Comparison of ENCODE assay signal across 16 cellular contexts in genomic region chr7:45891462-45892402, GRCh38. TPM values are rescaled to one million over a fixed set of nuclear protein-coding genes. Genes with fewer than 3 reads are reported as not detected.
"Had no signal": no experiment of that assay in that cellular context is flagged by ENCODE, and none has a peak within 500 bp of the region (broad histone marks: within the 10 kb centered on the region; RNA-seq: fewer than 3 reads in every experiment).

No MANE protein-coding gene starts in this region.

- H3K27ac Mint-ChIP-seq: activated CD8-positive, alpha-beta memory T cell treated with anti-CD3 and anti-CD28 coated beads, Interleukin-2, amount 10 ng/mL, durations not matched to agents 7 days and 5 days; activated naive CD8-positive, alpha-beta T cell; nephron; T-helper 2 cell treated with Interferon-gamma antibody and Interleukin-4, amounts not matched to agents 5 μg/mL and 100 μg/mL, for 36 hours had no signal

- H3K9me3 ChIP-seq: prostate gland, right atrium auricular region, tibial nerve, uterus had no signal

- H3K27ac ChIP-seq: prostate gland, right atrium auricular region, tibial nerve, uterus had no signal

- FAIRE-seq: frontal cortex, keratinocyte had no signal

- H3K36me3 Mint-ChIP-seq: activated CD8-positive, alpha-beta memory T cell treated with anti-CD3 and anti-CD28 coated beads, Interleukin-2, amount 10 ng/mL, durations not matched to agents 7 days and 5 days; activated naive CD8-positive, alpha-beta T cell had no signal

- H3K4me1 Mint-ChIP-seq: activated CD8-positive, alpha-beta memory T cell treated with anti-CD3 and anti-CD28 coated beads, Interleukin-2, amount 10 ng/mL, durations not matched to agents 7 days and 5 days; nephron had no signal

- H3K36me3 ChIP-seq: prostate gland, right atrium auricular region, tibial nerve, uterus had no signal

- H3K4me3 ChIP-seq: prostate gland, right atrium auricular region, tibial nerve, uterus had no signal

- H3K9me3 Mint-ChIP-seq: nephron; T-helper 2 cell treated with Interferon-gamma antibody and Interleukin-4, amounts not matched to agents 5 μg/mL and 100 μg/mL, for 36 hours had no signal

- DNase-seq: activated CD4-positive, alpha-beta T cell treated with anti-CD3 and anti-CD28 coated beads, Interleukin-2, amount 50 U/mL, for 48 hours; activated CD8-positive, alpha-beta memory T cell treated with anti-CD3 and anti-CD28 coated beads, Interleukin-2, amount 10 ng/mL, durations not matched to agents 7 days and 5 days; stimulated activated naive CD8-positive, alpha-beta T cell treated with anti-CD3 and anti-CD28 coated beads, Interleukin-15, Interleukin-2, amounts not matched to agents 100 U/mL and 50 U/mL, for 24 hours; uterus had no signal

- H3K27me3 ChIP-seq: right atrium auricular region, uterus had no signal

- ATAC-seq: activated CD8-positive, alpha-beta memory T cell treated with anti-CD3 and anti-CD28 coated beads, Interleukin-2, amount 10 ng/mL, durations not matched to agents 7 days and 5 days; stimulated activated naive CD8-positive, alpha-beta T cell treated with anti-CD3 and anti-CD28 coated beads, Interleukin-15, Interleukin-2, amounts not matched to agents 100 U/mL and 50 U/mL, for 24 hours had no signal

- H3K4me3 Mint-ChIP-seq: activated CD8-positive, alpha-beta memory T cell treated with anti-CD3 and anti-CD28 coated beads, Interleukin-2, amount 10 ng/mL, durations not matched to agents 7 days and 5 days; activated naive CD8-positive, alpha-beta T cell; T-helper 2 cell treated with Interferon-gamma antibody and Interleukin-4, amounts not matched to agents 5 μg/mL and 100 μg/mL, for 36 hours had no signal

RNA-seq across cellular contexts. Expression of gene IGFBP1, which starts 3.4 kb away (rescaled TPM):
- total RNA-seq: activated CD8-positive, alpha-beta memory T cell treated with anti-CD3 and anti-CD28 coated beads, Interleukin-2, amount 10 ng/mL, durations not matched to agents 7 days and 5 days; frontal cortex; prostate gland; skeletal muscle tissue; tibial nerve had no signal
- polyA plus RNA-seq: keratinocyte had no signal

RNA-seq across cellular contexts. Expression of gene CCDC201, which starts 18.9 kb away (rescaled TPM):
- total RNA-seq: activated CD8-positive, alpha-beta memory T cell treated with anti-CD3 and anti-CD28 coated beads, Interleukin-2, amount 10 ng/mL, durations not matched to agents 7 days and 5 days; epithelial cell of proximal tubule; frontal cortex; lung microvascular endothelial cell; osteoblast; prostate gland; right atrium auricular region; skeletal muscle tissue; tibial nerve had no signal
- polyA plus RNA-seq: keratinocyte had no signal
